Comparison of ENCODE assay signal across 8 cellular contexts in the genomic region with DNA sequence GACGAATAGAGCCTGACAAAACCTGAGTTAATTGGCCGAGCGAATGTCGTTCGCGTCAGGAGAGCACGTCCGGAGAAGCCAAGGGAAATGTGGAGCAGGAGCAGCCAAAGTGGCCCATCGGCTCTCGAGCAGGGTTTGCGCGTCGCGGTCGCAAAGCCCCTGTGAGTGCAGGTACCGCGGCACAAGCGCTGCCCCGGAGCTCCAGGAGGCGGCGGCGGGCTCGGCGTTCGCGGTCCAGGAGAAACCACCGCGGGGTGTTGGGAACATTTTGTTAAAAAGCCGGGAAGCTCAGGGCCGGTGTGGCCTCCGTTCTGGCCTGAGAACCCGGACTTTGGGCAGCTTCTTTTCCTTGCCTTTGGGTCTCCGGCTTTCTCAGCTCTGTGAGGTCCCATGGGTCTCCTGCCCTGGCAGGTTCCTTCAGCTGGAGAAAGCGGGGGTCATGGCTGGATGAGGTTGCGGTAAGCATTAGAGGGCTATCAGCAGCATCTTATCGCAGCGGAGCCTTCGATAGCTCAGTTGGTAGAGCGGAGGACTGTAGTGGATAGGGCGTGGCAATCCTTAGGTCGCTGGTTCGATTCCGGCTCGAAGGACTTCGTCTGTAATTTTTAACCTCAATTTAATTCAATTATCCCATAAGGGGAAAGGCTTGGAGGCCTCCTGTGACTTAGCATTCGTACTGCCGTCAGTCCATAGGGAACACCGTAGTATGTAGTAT. TPM values are rescaled to one million over a fixed set of nuclear protein-coding genes. Genes with fewer than 3 reads are reported as not detected.
DNase-seq lines count a peak whose midpoint lies in the region; ATAC-seq, FAIRE-seq and TF ChIP-seq lines count a peak whose summit lies in the region.

No MANE protein-coding gene starts in this region.

- H3K9me3 Mint-ChIP-seq in activated T-helper 1 cell treated with anti-CD3 and anti-CD28 coated beads, Interleukin-12 subunit alpha, Interleukin-12 subunit beta, Interleukin-2, Interleukin-4 antibody, amounts not matched to agents 30 ng/mL and 10 ng/mL and 1 ng/mL, durations not matched to agents 14 hours and 24 hours and 36 hours = no peaks in the 10 kb centered on the region
- H3K9me3 Mint-ChIP-seq in natural killer cell = peaks cover 0 to 2% of the 10 kb centered on the region in 2 donors

- peak; percentile 93 for DNase-seq in DND-41
- DNase-seq in RCC 7860 (ENCODE audit: low spot score) = peak; percentile 99
- peak; percentile 88 for DNase-seq in activated T-helper 1 cell treated with anti-CD3 and anti-CD28 coated beads, Interleukin-12 subunit alpha, Interleukin-12 subunit beta, Interleukin-2, Interleukin-4 antibody, amounts not matched to agents 30 ng/mL and 10 ng/mL and 1 ng/mL, durations not matched to agents 14 hours and 24 hours and 36 hours (ENCODE audit: low spot score)
- DNase-seq in fibroblast of lung (ENCODE audit: low read depth in 2 of 2) = peak; percentile 94 to 99
- DNase-seq in natural killer cell = peak; percentile 94
- peak; percentile 84 to 96 (median 90) for DNase-seq in stimulated activated naive CD4-positive, alpha-beta T cell (lab: John Stamatoyannopoulos, UW)

- no peaks in the 10 kb centered on the region for H4K20me1 ChIP-seq in DND-41 (ENCODE audit: insufficient read depth, low read length)
- no peaks in the 10 kb centered on the region for H4K20me1 ChIP-seq in KMS-11 (ENCODE audit: insufficient read depth)
- no peaks in the 10 kb centered on the region for H4K20me1 ChIP-seq in fibroblast of lung (ENCODE audit: control insufficient read depth, extremely low read depth, insufficient read depth, low read length)

- peaks cover 36% of the 10 kb centered on the region for H3K4me1 Mint-ChIP-seq in activated T-helper 1 cell treated with anti-CD3 and anti-CD28 coated beads, Interleukin-12 subunit alpha, Interleukin-12 subunit beta, Interleukin-2, Interleukin-4 antibody, amounts not matched to agents 30 ng/mL and 10 ng/mL and 1 ng/mL, durations not matched to agents 14 hours and 24 hours and 36 hours (ENCODE audit: low read depth)
- peaks cover 29 to 37% of the 10 kb centered on the region in 2 donors for H3K4me1 Mint-ChIP-seq in natural killer cell

- intact Hi-C loops in activated T-helper 1 cell treated with anti-CD3 and anti-CD28 coated beads, Interleukin-12 subunit alpha, Interleukin-12 subunit beta, Interleukin-2, Interleukin-4 antibody, amounts not matched to agents 30 ng/mL and 10 ng/mL and 1 ng/mL, durations not matched to agents 14 hours and 24 hours and 36 hours (cut with micrococcal nuclease) = loop anchor here (1.0 to 5.0 kb wide), 6 partner anchors 18 to 307 kb away; a partner anchor contains a TSS
- intact Hi-C loops in natural killer cell (cut with micrococcal nuclease) = loop anchor here (2.0 to 5.0 kb wide), 2 partner anchors 18 to 82 kb away; a partner anchor contains a TSS

- peak; percentile 78 for FAIRE-seq in RCC 7860 (lab: Jason Lieb, UNC)

- peak overlapping the region; percentile 99 for H3K27ac Mint-ChIP-seq in activated T-helper 1 cell treated with anti-CD3 and anti-CD28 coated beads, Interleukin-12 subunit alpha, Interleukin-12 subunit beta, Interleukin-2, Interleukin-4 antibody, amounts not matched to agents 30 ng/mL and 10 ng/mL and 1 ng/mL, durations not matched to agents 14 hours and 24 hours and 36 hours
- H3K27ac Mint-ChIP-seq in natural killer cell = peak overlapping the region; percentile 99 to 100

- TF ChIP-seq CTCF in DND-41 (IDR thresholded peaks at IDR 0.05; ENCODE audit: borderline replicate concordance, extremely low read depth, low read length, poor library complexity, severe bottlenecking) (peak; percentile 43), KMS-11 (conservative IDR thresholded peaks at IDR 0.05; ENCODE audit: low read depth, low read length) (no peak), fibroblast of lung (conservative IDR thresholded peaks at IDR 0.05 in 1 of 2, IDR thresholded peaks at IDR 0.05 in 1 of 2; ENCODE audit: low read depth in 1 of 2, low read length in 2 of 2) (peak; percentile 37 to 40), natural killer cell (IDR thresholded peaks at IDR 0.05) (no peak)

- peaks cover 7% of the 10 kb centered on the region for H3K27me3 Mint-ChIP-seq in activated T-helper 1 cell treated with anti-CD3 and anti-CD28 coated beads, Interleukin-12 subunit alpha, Interleukin-12 subunit beta, Interleukin-2, Interleukin-4 antibody, amounts not matched to agents 30 ng/mL and 10 ng/mL and 1 ng/mL, durations not matched to agents 14 hours and 24 hours and 36 hours (ENCODE audit: insufficient read depth)
- H3K27me3 Mint-ChIP-seq in natural killer cell (ENCODE audit: low read depth in 2 of 2) = peaks cover 6 to 12% of the 10 kb centered on the region in 2 donors

- peak overlapping the region; percentile 58 for H3K9ac ChIP-seq in DND-41 (ENCODE audit: low read depth, low read length)
- H3K9ac ChIP-seq in KMS-11 = peak overlapping the region; percentile 35; the same call in 1 of the 2 replicates
- H3K9ac ChIP-seq in fibroblast of lung (ENCODE audit: insufficient read depth, low read length) = peak overlapping the region; percentile 45

- H3K4me2 ChIP-seq in DND-41 (ENCODE audit: insufficient read depth, low read length) (peak overlapping the region; percentile 74), KMS-11 (peak overlapping the region; percentile 96), fibroblast of lung (ENCODE audit: extremely low read depth, insufficient read depth, low read length) (peak overlapping the region; percentile 79)

- ATAC-seq in DND-41 (ENCODE audit: insufficient read depth, low read depth) (peak; percentile 69), GM21786 (IDR thresholded peaks at IDR 0.05; ENCODE audit: unreplicated experiment) (peak; percentile 36), natural killer cell (peak; percentile 59 to 80 (median 60))

- H3K27me3 ChIP-seq in DND-41 (ENCODE audit: insufficient read depth, low read length, poor library complexity) = no peaks in the 10 kb centered on the region
- H3K27me3 ChIP-seq in KMS-11 (ENCODE audit: insufficient read depth, low read depth) = no peaks in the 10 kb centered on the region
- H3K27me3 ChIP-seq in fibroblast of lung (ENCODE audit: control insufficient read depth, insufficient read depth, low read length) = no peaks in the 10 kb centered on the region

- H3K36me3 ChIP-seq in DND-41 (ENCODE audit: insufficient read depth, low read length) (peaks cover 27% of the 10 kb centered on the region), KMS-11 (ENCODE audit: insufficient read depth) (no peaks in the 10 kb centered on the region), fibroblast of lung (ENCODE audit: control insufficient read depth, insufficient read depth, low read length) (peaks cover 2% of the 10 kb centered on the region)

- H2AFZ ChIP-seq in DND-41 (ENCODE audit: low read depth, low read length) = peak overlapping the region; percentile 93
- H2AFZ ChIP-seq in KMS-11 (ENCODE audit: low read depth) = peak overlapping the region; percentile 42
- peak overlapping the region; percentile 6 for H2AFZ ChIP-seq in fibroblast of lung (ENCODE audit: low read length)

- no peaks in the 10 kb centered on the region for H3K9me3 ChIP-seq in DND-41 (ENCODE audit: insufficient read depth, low read length, severe bottlenecking)
- no peaks in the 10 kb centered on the region for H3K9me3 ChIP-seq in fibroblast of lung (ENCODE audit: control insufficient read depth, insufficient read depth, low read depth, low read length)

- H3K4me3 ChIP-seq in DND-41 (ENCODE audit: low read depth in 1 of 2, low read length in 2 of 2) = peak overlapping the region; percentile 85 to 93
- no peak overlapping the region for H3K4me3 ChIP-seq in KMS-11 (IDR thresholded peaks at IDR 0.05; ENCODE audit: insufficient read depth, low read depth, low read length)
- H3K4me3 ChIP-seq in fibroblast of lung (replicated peaks in 1 of 4; ENCODE audit: control extremely low read depth in 1 of 4, insufficient read depth in 1 of 4, low read depth in 3 of 4, low read length in 4 of 4) = peak overlapping the region; percentile 66 to 84 (median 76)

- H3K4me1 ChIP-seq in DND-41 (ENCODE audit: insufficient read depth, low read length) (peaks cover 30% of the 10 kb centered on the region), KMS-11 (ENCODE audit: low read depth, poor library complexity, severe bottlenecking) (peaks cover 6% of the 10 kb centered on the region), fibroblast of lung (ENCODE audit: control insufficient read depth, extremely low read depth, insufficient read depth, low read length) (peaks cover 4% of the 10 kb centered on the region)

- peaks cover 22% of the 10 kb centered on the region for H3K36me3 Mint-ChIP-seq in activated T-helper 1 cell treated with anti-CD3 and anti-CD28 coated beads, Interleukin-12 subunit alpha, Interleukin-12 subunit beta, Interleukin-2, Interleukin-4 antibody, amounts not matched to agents 30 ng/mL and 10 ng/mL and 1 ng/mL, durations not matched to agents 14 hours and 24 hours and 36 hours (ENCODE audit: low read depth)
- peaks cover 11% of the 10 kb centered on the region for H3K36me3 Mint-ChIP-seq in natural killer cell

- H3K4me3 Mint-ChIP-seq in activated T-helper 1 cell treated with anti-CD3 and anti-CD28 coated beads, Interleukin-12 subunit alpha, Interleukin-12 subunit beta, Interleukin-2, Interleukin-4 antibody, amounts not matched to agents 30 ng/mL and 10 ng/mL and 1 ng/mL, durations not matched to agents 14 hours and 24 hours and 36 hours = peak overlapping the region; percentile 96
- peak overlapping the region; percentile 99 for H3K4me3 Mint-ChIP-seq in natural killer cell

- peak overlapping the region; percentile 85 for H3K27ac ChIP-seq in DND-41 (ENCODE audit: low read length)
- H3K27ac ChIP-seq in KMS-11 = peak overlapping the region; percentile 58
- H3K27ac ChIP-seq in fibroblast of lung (ENCODE audit: insufficient read depth, low read length) = peak overlapping the region; percentile 83

- H3K79me2 ChIP-seq in DND-41 (ENCODE audit: insufficient read depth, low read length) (peaks cover 12% of the 10 kb centered on the region), KMS-11 (ENCODE audit: insufficient read depth, low read depth) (no peaks in the 10 kb centered on the region), fibroblast of lung (ENCODE audit: control insufficient read depth, insufficient read depth, low read length) (no peaks in the 10 kb centered on the region)

RNA-seq across cellular contexts. Expression of a gene that starts 1.0 kb away (rescaled TPM):
- 12.3 and 13.8 TPM in 2 replicates for total RNA-seq in activated T-helper 1 cell treated with anti-CD3 and anti-CD28 coated beads, Interleukin-12 subunit alpha, Interleukin-12 subunit beta, Interleukin-2, Interleukin-4 antibody, amounts not matched to agents 30 ng/mL and 10 ng/mL and 1 ng/mL, durations not matched to agents 14 hours and 24 hours and 36 hours
- total RNA-seq in fibroblast of lung (19.8 TPM in 2 replicates), natural killer cell (10 to 100 TPM in 2 of 3 donors, 1 to 10 TPM in 1; 10.0 to 12.0 (median 10.8) TPM)
- 20.9 and 26.1 TPM in 2 replicates for polyA plus RNA-seq in fibroblast of lung
- polyA plus RNA-seq in fibroblast of lung (2012) = 19.9 and 21.6 TPM in 2 replicates
- polyA minus RNA-seq in fibroblast of lung (ENCODE audit: low replicate concordance) = 69.7 and 72.6 TPM in 2 replicates

RNA-seq across cellular contexts. Expression of a gene that starts 17.7 kb away (rescaled TPM):
- 97.5 and 98.1 TPM in 2 replicates for total RNA-seq in activated T-helper 1 cell treated with anti-CD3 and anti-CD28 coated beads, Interleukin-12 subunit alpha, Interleukin-12 subunit beta, Interleukin-2, Interleukin-4 antibody, amounts not matched to agents 30 ng/mL and 10 ng/mL and 1 ng/mL, durations not matched to agents 14 hours and 24 hours and 36 hours
- total RNA-seq in fibroblast of lung (17.5 and 22.6 TPM in 2 replicates), natural killer cell (10 to 100 TPM; 64.9 to 81.1 (median 79.2) TPM)
- polyA plus RNA-seq in fibroblast of lung = 115 and 127 TPM in 2 replicates
- polyA plus RNA-seq in fibroblast of lung (2012) = 96.0 and 116 TPM in 2 replicates
- 777 and 782 TPM in 2 replicates for polyA minus RNA-seq in fibroblast of lung (ENCODE audit: low replicate concordance)

RNA-seq across cellular contexts. Expression of a gene that starts 21.0 kb away (rescaled TPM):
- total RNA-seq in activated T-helper 1 cell treated with anti-CD3 and anti-CD28 coated beads, Interleukin-12 subunit alpha, Interleukin-12 subunit beta, Interleukin-2, Interleukin-4 antibody, amounts not matched to agents 30 ng/mL and 10 ng/mL and 1 ng/mL, durations not matched to agents 14 hours and 24 hours and 36 hours = 322 and 332 TPM in 2 replicates
- total RNA-seq in fibroblast of lung = 479 and 505 TPM in 2 replicates
- polyA plus RNA-seq in fibroblast of lung = 1,054 and 1,265 TPM in 2 replicates
- polyA plus RNA-seq in fibroblast of lung (2012) = 886 and 1,001 TPM in 2 replicates
- polyA minus RNA-seq in fibroblast of lung (ENCODE audit: low replicate concordance) = 283 and 364 TPM in 2 replicates
- 100 to 1,000 TPM; 178 to 207 (median 192) TPM for total RNA-seq in natural killer cell

RNA-seq across cellular contexts. Expression of a gene that starts 28.0 kb away (rescaled TPM):
- 1.1 and 1.5 TPM in 2 replicates for total RNA-seq in activated T-helper 1 cell treated with anti-CD3 and anti-CD28 coated beads, Interleukin-12 subunit alpha, Interleukin-12 subunit beta, Interleukin-2, Interleukin-4 antibody, amounts not matched to agents 30 ng/mL and 10 ng/mL and 1 ng/mL, durations not matched to agents 14 hours and 24 hours and 36 hours
- 187 and 251 TPM in 2 replicates for total RNA-seq in fibroblast of lung
- polyA plus RNA-seq in fibroblast of lung = 44.3 and 46.8 TPM in 2 replicates
- polyA plus RNA-seq in fibroblast of lung (2012) = 155 and 172 TPM in 2 replicates
- polyA minus RNA-seq in fibroblast of lung (ENCODE audit: low replicate concordance) = 48.2 and 58.1 TPM in 2 replicates
- total RNA-seq in natural killer cell = under 1 TPM; 0.31 to 0.78 (median 0.41) TPM

RNA-seq across cellular contexts. Expression of a gene that starts 36.1 kb away (rescaled TPM):
- total RNA-seq in activated T-helper 1 cell treated with anti-CD3 and anti-CD28 coated beads, Interleukin-12 subunit alpha, Interleukin-12 subunit beta, Interleukin-2, Interleukin-4 antibody, amounts not matched to agents 30 ng/mL and 10 ng/mL and 1 ng/mL, durations not matched to agents 14 hours and 24 hours and 36 hours = 12.2 and 12.4 TPM in 2 replicates
- total RNA-seq in fibroblast of lung = 1.0 and 1.3 TPM in 2 replicates
- polyA plus RNA-seq in fibroblast of lung = 0.17 and 0.54 TPM in 2 replicates
- 0.48 and 1.3 TPM in 2 replicates for polyA plus RNA-seq in fibroblast of lung (2012)
- polyA minus RNA-seq in fibroblast of lung (ENCODE audit: low replicate concordance) = 0.59 and 4.6 TPM in 2 replicates
- 1 to 10 TPM; 3.7 to 4.0 (median 3.8) TPM for total RNA-seq in natural killer cell

Comparison
In these comparisons a context has a peak if more than half of its experiments do, and no peak if none do; other contexts are left out.
1. H2AFZ ChIP-seq: peak in every context shown above with its lines; median percentile 93 in DND-41; 42 in KMS-11; 6 in fibroblast of lung.
2. CTCF ChIP-seq: peak in DND-41 (single experiment) and fibroblast of lung (2 of 2); none in KMS-11 (single experiment) and natural killer cell (single experiment).
3. Peak in every context shown above with its lines, with median percentiles within 50 percentile points of each other: ATAC-seq, DNase-seq, H3K27ac ChIP-seq, H3K4me2 ChIP-seq and H3K9ac ChIP-seq.